In genomic region chr2:30276455-30276911, GRCh38 we compare ENCODE assay signal across 14 cellular contexts. TPM values are rescaled to one million over a fixed set of nuclear protein-coding genes. Genes with fewer than 3 reads are reported as not detected.
DNase-seq lines count a peak whose midpoint lies in the region; ATAC-seq lines count a peak whose summit lies in the region.
"Had no signal": no experiment of that assay in that cellular context is flagged by ENCODE, and none has a peak within 500 bp of the region (broad histone marks: within the 10 kb centered on the region; RNA-seq: fewer than 3 reads in every experiment).

No MANE protein-coding gene starts in this region.

- ATAC-seq in HG02588 (IDR thresholded peaks at IDR 0.05; ENCODE audit: unreplicated experiment): peak; percentile 73
- peak; percentile 68 to 82 for ATAC-seq in activated naive CD4-positive, alpha-beta T cell treated with anti-CD3 and anti-CD28 coated beads, Interleukin-2, amount 50 U/mL, for 72 hours
- peak; percentile 91 for ATAC-seq in stimulated activated memory B cell treated with anti-CD40 and anti-IgM and Interleukin-4, amounts not matched to agents 10 μg/mL and 1 μg/mL and 100 μg/mL, for 72 hours

- H3K4me3 Mint-ChIP-seq in stimulated activated memory B cell treated with anti-CD40 and anti-IgM and Interleukin-4, amounts not matched to agents 10 μg/mL and 1 μg/mL and 100 μg/mL, for 72 hours: no peak overlapping the region

- H3K27ac Mint-ChIP-seq in activated naive CD4-positive, alpha-beta T cell treated with anti-CD3 and anti-CD28 coated beads, Interleukin-2, amount 50 U/mL, for 72 hours: no peak overlapping the region
- H3K27ac Mint-ChIP-seq in stimulated activated memory B cell treated with anti-CD40 and anti-IgM and Interleukin-4, amounts not matched to agents 10 μg/mL and 1 μg/mL and 100 μg/mL, for 72 hours: peak overlapping the region; percentile 79

- peaks cover 0 to 16% of the 10 kb centered on the region in 2 donors for H3K9me3 Mint-ChIP-seq in activated naive CD4-positive, alpha-beta T cell treated with anti-CD3 and anti-CD28 coated beads, Interleukin-2, amount 50 U/mL, for 72 hours
- H3K9me3 Mint-ChIP-seq in stimulated activated memory B cell treated with anti-CD40 and anti-IgM and Interleukin-4, amounts not matched to agents 10 μg/mL and 1 μg/mL and 100 μg/mL, for 72 hours: peaks cover 7% of the 10 kb centered on the region

- H3K27me3 Mint-ChIP-seq in stimulated activated memory B cell treated with anti-CD40 and anti-IgM and Interleukin-4, amounts not matched to agents 10 μg/mL and 1 μg/mL and 100 μg/mL, for 72 hours: no peaks in the 10 kb centered on the region

- peaks cover 85% of the 10 kb centered on the region for H3K4me1 Mint-ChIP-seq in stimulated activated memory B cell treated with anti-CD40 and anti-IgM and Interleukin-4, amounts not matched to agents 10 μg/mL and 1 μg/mL and 100 μg/mL, for 72 hours

- H3K36me3 Mint-ChIP-seq in activated naive CD4-positive, alpha-beta T cell treated with anti-CD3 and anti-CD28 coated beads, Interleukin-2, amount 50 U/mL, for 72 hours: peaks cover 0 to 20% of the 10 kb centered on the region in 2 donors
- peaks cover 9% of the 10 kb centered on the region for H3K36me3 Mint-ChIP-seq in stimulated activated memory B cell treated with anti-CD40 and anti-IgM and Interleukin-4, amounts not matched to agents 10 μg/mL and 1 μg/mL and 100 μg/mL, for 72 hours

- peak; percentile 58 for DNase-seq in activated CD8-positive, alpha-beta memory T cell treated with anti-CD3 and anti-CD28 coated beads, Interleukin-2, amount 50 U/mL, for 48 hours
- DNase-seq in activated CD8-positive, alpha-beta memory T cell treated with anti-CD3 and anti-CD28 coated beads, Interleukin-2, amount 50 U/mL, for 4 hours: no peak
- DNase-seq in activated naive CD4-positive, alpha-beta T cell treated with anti-CD3 and anti-CD28 coated beads, Interleukin-2, amount 50 U/mL, for 72 hours (ENCODE audit: low spot score in 2 of 2): peak in 1 of 2 donors; percentile 54
- no peak for DNase-seq in NCI-H1930 (lab: John Stamatoyannopoulos, UW)
- no peak for DNase-seq in OCI-M2 (lab: John Stamatoyannopoulos, UW; ENCODE audit: unreplicated experiment)
- no peak for DNase-seq in NCI-H1436 (lab: John Stamatoyannopoulos, UW)
- DNase-seq: anterior cingulate cortex, cortex of kidney, esophagus squamous epithelium, NCI-H1048, Peyer's patch, upper lobe of left lung had no signal

RNA-seq across cellular contexts. Expression of gene LBH, which starts 45.1 kb away (rescaled TPM):
- total RNA-seq in activated naive CD4-positive, alpha-beta T cell treated with anti-CD3 and anti-CD28 coated beads, Interleukin-2, amount 50 U/mL, for 72 hours: 10 to 100 TPM; 67.0 to 88.2 TPM
